25 cellular contexts compared by ENCODE assay signal in genomic region chr7:29604702-29605101, GRCh38. TPM values are rescaled to one million over a fixed set of nuclear protein-coding genes. Genes with fewer than 3 reads are reported as not detected.
DNase-seq lines count a peak whose midpoint lies in the region; ATAC-seq, FAIRE-seq and TF ChIP-seq lines count a peak whose summit lies in the region.
"Had no signal": no experiment of that assay in that cellular context is flagged by ENCODE, and none has a peak within 500 bp of the region (broad histone marks: within the 10 kb centered on the region; RNA-seq: fewer than 3 reads in every experiment).

No MANE protein-coding gene starts in this region.

- H3K9me3 ChIP-seq in K562 (replicated peaks; ENCODE audit: control insufficient read depth, insufficient read depth, low read depth, low read length) (no peaks in the 10 kb centered on the region), small intestine (ENCODE audit: control insufficient read depth, low read depth) (no peaks in the 10 kb centered on the region), A673 (ENCODE audit: low read depth, low read length, poor library complexity, severe bottlenecking) (no peaks in the 10 kb centered on the region)
- H3K9me3 ChIP-seq: BE2C; BLaER1 treated with 17β-estradiol and CSF1 and Interleukin-3, amounts not matched to agents 10 nM and 100 nM had no signal

- H3K4me1 ChIP-seq in K562 (replicated peaks in 1 of 2; ENCODE audit: control insufficient read depth in 2 of 2, insufficient read depth in 2 of 2, low read length in 2 of 2) (peaks cover 16 to 38% of the 10 kb centered on the region in 2 experiments), small intestine (ENCODE audit: control insufficient read depth in 2 of 2, insufficient read depth in 1 of 2, low read depth in 1 of 2, low read length in 1 of 2) (peaks cover 0 to 10% of the 10 kb centered on the region in 2 donors), A673 (ENCODE audit: insufficient read depth, low read length, poor library complexity, severe bottlenecking) (no peaks in the 10 kb centered on the region)
- H3K4me1 ChIP-seq: BE2C; BLaER1 treated with 17β-estradiol and CSF1 and Interleukin-3, amounts not matched to agents 10 nM and 100 nM had no signal

- intact Hi-C loops in K562 (cut with micrococcal nuclease) (no loop called here), A673 (cut with micrococcal nuclease; ENCODE audit: unreplicated experiment) (no loop called here)

- no peak overlapping the region for H3K9ac ChIP-seq in K562 (ENCODE audit: insufficient read depth in 1 of 2, low read depth in 2 of 2, low read length in 2 of 2)
- H3K9ac ChIP-seq: BLaER1 treated with 17β-estradiol and CSF1 and Interleukin-3, amounts not matched to agents 10 nM and 100 nM; GM23248 had no signal

- H3K79me2 ChIP-seq in K562 (ENCODE audit: control insufficient read depth, insufficient read depth, low read length), result no peaks in the 10 kb centered on the region

- no peak for TF ChIP-seq EP300 in K562 (IDR thresholded peaks at IDR 0.05; ENCODE audit: low read length)

- no TSS peak for BruUV-seq in K562 (replicated peaks; lab: Mats Ljungman, UMichigan)
- BruUV-seq in A673 (replicated peaks; lab: Mats Ljungman, UMichigan), result no TSS peak

- POLR2A ChIA-PET in K562 (lab: Yijun Ruan, JAX), result interaction anchor here (0.5 kb wide), 1 partner anchor 11 kb away, joined by 5 read pairs; no protein-coding TSS in a partner anchor
- POLR2A ChIA-PET in activated CD4-positive, alpha-beta memory T cell treated with anti-CD3 and anti-CD28 coated beads, Interleukin-2, amount 10 ng/mL, durations not matched to agents 7 days and 5 days (lab: Charles Lee), result no interaction called here
- POLR2A ChIA-PET in A673 (lab: Charles Lee; ENCODE audit: low non-redundant PET), result no interaction called here

- TF ChIP-seq POLR2A in K562 (conservative IDR thresholded peaks at IDR 0.05), result no peak

- ATAC-seq in K562 (no peak), HG02588 (IDR thresholded peaks at IDR 0.05; ENCODE audit: unreplicated experiment) (no peak)
- ATAC-seq: GM12878 had no signal

- H3K27me3 ChIP-seq in K562 (ENCODE audit: control insufficient read depth in 2 of 2, insufficient read depth in 2 of 2, low read length in 2 of 2), result no peaks in the 10 kb centered on the region
- H3K27me3 ChIP-seq in small intestine (ENCODE audit: control insufficient read depth in 2 of 2, insufficient read depth in 2 of 2, low read length in 2 of 2), result no peaks in the 10 kb centered on the region
- no peaks in the 10 kb centered on the region for H3K27me3 ChIP-seq in A673 (replicated peaks; ENCODE audit: insufficient read depth, low read depth, low read length, poor library complexity)
- H3K27me3 ChIP-seq: BE2C; BLaER1 treated with 17β-estradiol and CSF1 and Interleukin-3, amounts not matched to agents 10 nM and 100 nM had no signal

- no peaks in the 10 kb centered on the region; the same call in 1 of the 2 replicates for H4K20me1 ChIP-seq in K562 (replicated peaks; ENCODE audit: control insufficient read depth, insufficient read depth, low read length)
- H4K20me1 ChIP-seq: BLaER1 treated with 17β-estradiol and CSF1 and Interleukin-3, amounts not matched to agents 10 nM and 100 nM had no signal

- H3K36me3 Mint-ChIP-seq in activated CD4-positive, alpha-beta memory T cell treated with anti-CD3 and anti-CD28 coated beads, Interleukin-2, amount 10 ng/mL, durations not matched to agents 7 days and 5 days (ENCODE audit: low read depth), result no peaks in the 10 kb centered on the region
- H3K36me3 Mint-ChIP-seq: CD14-positive monocyte had no signal

- DNase-seq in K562 (ENCODE audit: extremely low read depth in 1 of 4, low spot score in 3 of 4) (no peak), small intestine (no peak), T1000 (lab: John Stamatoyannopoulos, UW) (no peak), A673 (ENCODE audit: low spot score) (no peak)
- no peak for DNase-seq in activated CD4-positive, alpha-beta memory T cell treated with anti-CD3 and anti-CD28 coated beads, Interleukin-2, amount 10 ng/mL, durations not matched to agents 7 days and 5 days
- DNase-seq: ACHN; AML-193; BE2C; CD4-positive, alpha-beta T cell; COR-L47; DMS153; DND-41; GDM1; H7; HCEC 1CT had no signal

- H3K9me3 Mint-ChIP-seq in activated CD4-positive, alpha-beta memory T cell treated with anti-CD3 and anti-CD28 coated beads, Interleukin-2, amount 10 ng/mL, durations not matched to agents 7 days and 5 days, result no peaks in the 10 kb centered on the region

- H3K4me3 Mint-ChIP-seq in activated CD4-positive, alpha-beta memory T cell treated with anti-CD3 and anti-CD28 coated beads, Interleukin-2, amount 10 ng/mL, durations not matched to agents 7 days and 5 days, result no peak overlapping the region
- H3K4me3 Mint-ChIP-seq: CD14-positive monocyte; CD4-positive, alpha-beta T cell had no signal

- no peak overlapping the region for H3K27ac Mint-ChIP-seq in activated CD4-positive, alpha-beta memory T cell treated with anti-CD3 and anti-CD28 coated beads, Interleukin-2, amount 10 ng/mL, durations not matched to agents 7 days and 5 days
- H3K27ac Mint-ChIP-seq: CD14-positive monocyte; CD4-positive, alpha-beta T cell had no signal

- H3K9me1 ChIP-seq in K562 (ENCODE audit: control insufficient read depth, insufficient read depth, low read length), result no peaks in the 10 kb centered on the region

- TF ChIP-seq RAD21 in K562 (CRISPR knock-in tag; conservative IDR thresholded peaks at IDR 0.05 in 1 of 2, IDR thresholded peaks at IDR 0.05 in 1 of 2), result no peak

- no peak overlapping the region for H3K27ac ChIP-seq in K562 (ENCODE audit: extremely low read depth, low read depth, low read length)
- H3K27ac ChIP-seq in small intestine (ENCODE audit: low read depth in 1 of 2, low read length in 1 of 2), result no peak overlapping the region
- H3K27ac ChIP-seq in A673 (ENCODE audit: low read depth, low read length, poor library complexity, severe bottlenecking), result no peak overlapping the region
- H3K27ac ChIP-seq: BLaER1 treated with 17β-estradiol and CSF1 and Interleukin-3, amounts not matched to agents 10 nM and 100 nM had no signal

- H3K27me3 Mint-ChIP-seq in activated CD4-positive, alpha-beta memory T cell treated with anti-CD3 and anti-CD28 coated beads, Interleukin-2, amount 10 ng/mL, durations not matched to agents 7 days and 5 days, result peaks cover 6% of the 10 kb centered on the region

- no peak overlapping the region for H2AFZ ChIP-seq in K562 (ENCODE audit: low read depth, low read length)

- TF ChIP-seq CTCF in K562 (IDR thresholded peaks at IDR 0.05 in 2 of 3, conservative IDR thresholded peaks at IDR 0.05 in 1 of 3; ENCODE audit: insufficient read depth in 2 of 3, low read depth in 1 of 3, low read length in 3 of 3) (no peak), A673 (conservative IDR thresholded peaks at IDR 0.05; ENCODE audit: low read depth, low read length) (no peak)

- peak; percentile 86 for FAIRE-seq in G401.6 (lab: Jason Lieb, UNC)
- no peak for FAIRE-seq in K562 (lab: Jason Lieb, UNC)
- peak; percentile 17 for FAIRE-seq in islet of Langerhans (lab: Jason Lieb, UNC)
- FAIRE-seq in small intestine (lab: Jason Lieb, UNC), result peak; percentile 87
- FAIRE-seq: GM12878, GM19239, H1 had no signal

- H3K4me3 ChIP-seq in K562, result no peak overlapping the region
- H3K4me3 ChIP-seq in small intestine (ENCODE audit: low read depth in 1 of 2, low read length in 2 of 2), result no peak overlapping the region
- H3K4me3 ChIP-seq in A673 (ENCODE audit: low read depth, low read length, poor library complexity, severe bottlenecking), result no peak overlapping the region
- H3K4me3 ChIP-seq: BLaER1 treated with 17β-estradiol and CSF1 and Interleukin-3, amounts not matched to agents 10 nM and 100 nM; GM12878; GM23248 had no signal

- no peak overlapping the region for H3K4me2 ChIP-seq in K562 (ENCODE audit: insufficient read depth, low read length)
- H3K4me2 ChIP-seq: BLaER1 treated with 17β-estradiol and CSF1 and Interleukin-3, amounts not matched to agents 10 nM and 100 nM had no signal

- H3K4me1 Mint-ChIP-seq in activated CD4-positive, alpha-beta memory T cell treated with anti-CD3 and anti-CD28 coated beads, Interleukin-2, amount 10 ng/mL, durations not matched to agents 7 days and 5 days, result no peaks in the 10 kb centered on the region

- H3K36me3 ChIP-seq in K562 (ENCODE audit: control insufficient read depth, insufficient read depth, low read length) (no peaks in the 10 kb centered on the region), small intestine (ENCODE audit: control insufficient read depth in 2 of 2, insufficient read depth in 2 of 2, low read length in 2 of 2) (no peaks in the 10 kb centered on the region), A673 (ENCODE audit: insufficient read depth, low read length, poor library complexity, severe bottlenecking) (no peaks in the 10 kb centered on the region)
- H3K36me3 ChIP-seq: BE2C; BLaER1 treated with 17β-estradiol and CSF1 and Interleukin-3, amounts not matched to agents 10 nM and 100 nM had no signal

- in situ Hi-C loops in K562 (cut with MboI), result no loop called here

- CTCF ChIA-PET in K562 (lab: Yijun Ruan, JAX; ENCODE audit: low intra/inter-chr PET ratio) (no interaction called here), A673 (lab: Charles Lee) (no interaction called here)
- CTCF ChIA-PET in activated CD4-positive, alpha-beta memory T cell treated with anti-CD3 and anti-CD28 coated beads, Interleukin-2, amount 10 ng/mL, durations not matched to agents 7 days and 5 days (lab: Charles Lee), result no interaction called here

TF ChIP-seq in K562, 482 proteins besides CTCF, POLR2A, EP300 and RAD21:
- TF ChIP-seq ZNF707 (CRISPR knock-in tag; conservative IDR thresholded peaks at IDR 0.05), result no peak
- peak; percentile 94 for TF ChIP-seq ZNF507 (tag; conservative IDR thresholded peaks at IDR 0.05)

RNA-seq across cellular contexts. Expression of gene PRR15, which starts 41.1 kb away (rescaled TPM):
- not detected in 2 replicates for total RNA-seq in K562 (2011; cell fraction: chromatin; rRNA removed; ENCODE audit: low replicate concordance)
- total RNA-seq in K562 (2011; cell fraction: nucleolus; rRNA removed), result not detected in 2 replicates
- not detected in 2 replicates for total RNA-seq in K562 (2011; cell fraction: nucleoplasm; rRNA removed)
- not detected in 2 replicates for total RNA-seq in K562 (2014; rRNA removed)
- total RNA-seq in K562 (2014; rRNA removed; fragmentation: Illumina TruSeq; extraction: Trizol), result not detected in 2 replicates
- not detected in 2 replicates for total RNA-seq in K562 (2015; rRNA removed; fragmentation: Illumina TruSeq; extraction: Trizol)
- total RNA-seq in K562 (2021), result not detected in 2 replicates
- not detected in 2 replicates for polyA plus RNA-seq in K562 (2011; rRNA removed)
- not detected in 2 replicates for polyA plus RNA-seq in K562 (2011; cell fraction: cytosol; rRNA removed)
- polyA plus RNA-seq in K562 (2011; cell fraction: nucleus; rRNA removed), result not detected in 2 replicates
- not detected in 2 replicates for polyA plus RNA-seq in K562 (2012)
- not detected in 2 replicates for polyA plus RNA-seq in K562 (2014; fragmentation: Illumina TruSeq; extraction: Trizol)
- polyA plus RNA-seq in K562 (2014; fragmentation: Nextera tagmentation; extraction: Ambion mirVana), result not detected
- polyA plus RNA-seq in K562 (2014; rRNA removed), result not detected in 2 replicates
- polyA minus RNA-seq in K562 (2011; rRNA and poly(A)+ RNA removed), result not detected in 2 replicates
- not detected in 2 replicates for polyA minus RNA-seq in K562 (2011; cell fraction: cytosol; rRNA and poly(A)+ RNA removed)
- polyA minus RNA-seq in K562 (2011; cell fraction: nucleus; rRNA and poly(A)+ RNA removed), result not detected in 2 replicates
- polyA plus RNA-seq in small intestine, result 100 to 1,000 TPM in 2 of 3 donors, 10 to 100 TPM in 1; 58.9 to 179 (median 155) TPM
- total RNA-seq in activated CD4-positive, alpha-beta memory T cell treated with anti-CD3 and anti-CD28 coated beads, Interleukin-2, amount 10 ng/mL, durations not matched to agents 7 days and 5 days, result not detected
- 0.17 TPM in 1 of 2 replicates, not detected in the other for total RNA-seq in A673 (2021)
- total RNA-seq: A172; CD4-positive, alpha-beta T cell; GM12878 had no signal
- polyA plus RNA-seq: CD14-positive monocyte, GM12878 had no signal
